ENCODE assay signal across 16 cellular contexts in the genomic region with DNA sequence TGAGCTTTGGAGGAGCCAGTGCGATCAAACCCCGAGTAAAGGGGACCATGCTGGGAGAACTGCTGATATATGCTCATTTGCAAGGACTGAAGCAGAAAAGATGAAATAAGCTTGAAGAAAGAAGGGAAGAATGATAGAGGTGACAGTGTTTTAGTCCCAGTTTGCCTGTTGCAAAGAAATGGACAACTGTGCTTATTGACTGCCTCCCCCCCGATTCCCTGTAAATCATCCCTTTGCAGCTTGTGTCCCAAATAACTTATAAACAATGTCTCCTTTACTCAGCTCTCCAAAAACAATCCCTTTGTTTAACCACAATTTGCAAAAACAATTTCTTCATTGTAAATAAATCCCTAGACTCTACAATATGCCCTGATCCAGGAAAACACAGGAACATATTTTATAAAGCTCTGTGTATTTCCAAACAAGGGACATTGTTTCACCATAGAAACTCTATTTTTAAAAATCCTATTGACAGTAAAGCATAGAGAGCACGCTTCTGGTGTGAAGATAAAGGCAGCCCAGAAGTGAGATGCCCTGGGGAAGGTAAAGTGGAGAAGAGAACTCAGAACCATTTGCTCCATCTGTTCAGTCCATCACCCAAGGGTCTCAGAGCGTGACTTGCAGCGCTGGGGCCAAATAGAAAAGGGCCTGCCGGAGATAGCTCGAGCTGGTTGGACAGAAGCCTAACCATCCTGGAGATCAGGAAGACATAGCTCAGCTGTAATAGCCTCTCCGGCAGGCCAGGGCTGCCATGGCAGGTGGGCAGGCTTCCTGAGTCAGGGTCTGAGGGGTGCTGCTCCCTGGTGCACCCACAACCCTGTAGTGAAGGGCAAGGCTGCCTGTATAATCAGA.
A peak's percentile ranks its signal among the peaks of the same experiment; 100 is the strongest.
DNase-seq lines count a peak whose midpoint lies in the region; ATAC-seq, FAIRE-seq and TF ChIP-seq lines count a peak whose summit lies in the region.
"Had no signal": no experiment of that assay in that cellular context is flagged by ENCODE, and none has a peak within 500 bp of the region (broad histone marks: within the 10 kb centered on the region; RNA-seq: fewer than 3 reads in every experiment).

No MANE protein-coding gene starts in this region.

- no peak for ATAC-seq in GM18873 (IDR thresholded peaks at IDR 0.05; ENCODE audit: low FRiP score, unreplicated experiment)

- intact Hi-C loops in dorsolateral prefrontal cortex (cut with DNase I) (loop anchor here in 1 of 2 donors (2.0 kb wide), 2 partner anchors 23 to 185 kb away; no protein-coding TSS in a partner anchor), posterior vena cava (cut with DNase I) (no loop called here)

- H3K4me3 ChIP-seq in SJCRH30: no peak overlapping the region
- peak overlapping the region in 3 of 59 donors; percentile 2 to 17 (median 14) for H3K4me3 ChIP-seq in dorsolateral prefrontal cortex
- H3K4me3 ChIP-seq in smooth muscle cell: no peak overlapping the region
- no peak overlapping the region for H3K4me3 ChIP-seq in small intestine (ENCODE audit: low read depth in 1 of 2, low read length in 2 of 2)
- H3K4me3 ChIP-seq: HAP-1 had no signal

- H3K27me3 ChIP-seq in SJCRH30 (no peaks in the 10 kb centered on the region), dorsolateral prefrontal cortex (no peaks in the 10 kb centered on the region), smooth muscle cell (ENCODE audit: low read depth) (no peaks in the 10 kb centered on the region), small intestine (ENCODE audit: control insufficient read depth in 2 of 2, insufficient read depth in 2 of 2, low read length in 2 of 2) (no peaks in the 10 kb centered on the region)

- no peaks in the 10 kb centered on the region for H3K79me2 ChIP-seq in smooth muscle cell (ENCODE audit: low read depth)

- H3K4me2 ChIP-seq in smooth muscle cell: peak overlapping the region; percentile 36

- H3K36me3 ChIP-seq in SJCRH30 (no peaks in the 10 kb centered on the region), smooth muscle cell (ENCODE audit: low read depth) (no peaks in the 10 kb centered on the region), small intestine (ENCODE audit: control insufficient read depth in 2 of 2, insufficient read depth in 2 of 2, low read length in 2 of 2) (no peaks in the 10 kb centered on the region)
- H3K36me3 ChIP-seq: HAP-1 had no signal

- no peak overlapping the region for H2AFZ ChIP-seq in smooth muscle cell (ENCODE audit: low read depth)

- no peak overlapping the region for H3K9ac ChIP-seq in smooth muscle cell (ENCODE audit: low read depth)

- DNase-seq in SJCRH30 (peak; percentile 53 to 77), dorsolateral prefrontal cortex (peak in 2 of 10 donors; percentile 44 to 50), inferior parietal cortex (ENCODE audit: extremely low spot score) (peak; percentile 58), smooth muscle cell (lab: John Stamatoyannopoulos, UW; ENCODE audit: unreplicated experiment) (no peak), HuH-7 (ENCODE audit: low spot score) (no peak), small intestine (no peak), posterior vena cava (ENCODE audit: low spot score) (no peak)
- DNase-seq: DMS153, NCI-H1105, NCI-H1694, OCI-M1, RPMI8226, SIG-M5 had no signal

- no peak overlapping the region for H3K27ac ChIP-seq in SJCRH30
- peak overlapping the region; percentile 42 to 99 (median 95) for H3K27ac ChIP-seq in dorsolateral prefrontal cortex
- no peak overlapping the region for H3K27ac ChIP-seq in smooth muscle cell (ENCODE audit: low read depth)
- H3K27ac ChIP-seq in small intestine (ENCODE audit: low read depth in 1 of 2, low read length in 1 of 2): peak overlapping the region in 1 of 2 donors; percentile 17

- TF ChIP-seq CTCF in dorsolateral prefrontal cortex (IDR thresholded peaks at IDR 0.05 in 54 of 56, conservative IDR thresholded peaks at IDR 0.05 in 2 of 56; ENCODE audit: low read depth in 1 of 56, partially characterized antibody in 56 of 56): peak in 2 of 56 donors; percentile 4 to 6
- TF ChIP-seq CTCF in smooth muscle cell (IDR thresholded peaks at IDR 0.05; ENCODE audit: borderline replicate concordance, insufficient read depth, poor library complexity, severe bottlenecking): no peak

- FAIRE-seq in small intestine (lab: Jason Lieb, UNC): no peak
- FAIRE-seq: GM19239 had no signal

- no peaks in the 10 kb centered on the region for H3K9me3 ChIP-seq in SJCRH30 (replicated peaks)
- H3K9me3 ChIP-seq in smooth muscle cell (replicated peaks; ENCODE audit: low read depth): no peaks in the 10 kb centered on the region
- H3K9me3 ChIP-seq in small intestine (ENCODE audit: control insufficient read depth, low read depth): no peaks in the 10 kb centered on the region
- H3K9me3 ChIP-seq: HAP-1 had no signal

- H4K20me1 ChIP-seq in smooth muscle cell (ENCODE audit: low read depth): no peaks in the 10 kb centered on the region

- WGBS in smooth muscle cell (ENCODE audit: low lambda C conversion rate): 86% methylated on average over 9 of the region's 9 CpGs
- WGBS in small intestine, 3 donors: 76 to 89% (median 77%) methylated on average over 9 of the region's 9 CpGs

- peaks cover 4% of the 10 kb centered on the region; the same call in 1 of the 2 replicates for H3K4me1 ChIP-seq in SJCRH30
- H3K4me1 ChIP-seq in smooth muscle cell (ENCODE audit: low read depth): no peaks in the 10 kb centered on the region
- no peaks in the 10 kb centered on the region for H3K4me1 ChIP-seq in small intestine (ENCODE audit: control insufficient read depth in 2 of 2, insufficient read depth in 1 of 2, low read depth in 1 of 2, low read length in 1 of 2)
- H3K4me1 ChIP-seq: HAP-1 had no signal

- H3F3A ChIP-seq in smooth muscle cell (ENCODE audit: low read depth): peaks cover 8% of the 10 kb centered on the region

Comparison
In these comparisons a context has a peak if more than half of its experiments do, and no peak if none do; other contexts are left out.
1. DNase-seq: peak in SJCRH30 (2 of 2) and inferior parietal cortex (single experiment); none in smooth muscle cell (single experiment), HuH-7 (single experiment), small intestine (single experiment) and posterior vena cava (single experiment).
2. H3K27ac ChIP-seq: peak in dorsolateral prefrontal cortex (59 of 59); none in SJCRH30 (single experiment) and smooth muscle cell (single experiment).